ENCODE assay signal across 11 cellular contexts in the genomic region with DNA sequence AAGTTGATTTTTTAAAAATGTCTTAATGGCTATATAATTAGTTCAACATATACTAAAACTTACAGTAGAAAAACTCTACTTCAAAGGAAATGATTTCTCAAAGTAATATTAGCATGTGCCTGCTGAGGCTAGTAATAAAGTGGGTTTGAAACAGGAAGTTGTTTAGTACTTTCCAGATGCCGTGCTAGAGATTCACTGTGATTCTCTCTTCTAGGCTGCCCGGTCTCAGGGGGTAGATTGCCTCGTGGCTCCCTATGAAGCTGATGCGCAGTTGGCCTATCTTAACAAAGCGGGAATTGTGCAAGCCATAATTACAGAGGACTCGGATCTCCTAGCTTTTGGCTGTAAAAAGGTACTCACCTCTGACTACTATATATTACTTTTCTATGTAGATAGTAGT. TPM values are rescaled to one million over a fixed set of nuclear protein-coding genes. Genes with fewer than 3 reads are reported as not detected.
DNase-seq lines count a peak whose midpoint lies in the region; ATAC-seq and TF ChIP-seq lines count a peak whose summit lies in the region.
"Had no signal": no experiment of that assay in that cellular context is flagged by ENCODE, and none has a peak within 500 bp of the region (broad histone marks: within the 10 kb centered on the region; RNA-seq: fewer than 3 reads in every experiment).

No MANE protein-coding gene starts in this region.

- no peaks in the 10 kb centered on the region for H3K9me3 ChIP-seq in osteoblast (ENCODE audit: low read depth, low read length)
- H3K9me3 ChIP-seq in CD8-positive, alpha-beta memory T cell (ENCODE audit: low read length), result no peaks in the 10 kb centered on the region

- H3K27me3 ChIP-seq in osteoblast (ENCODE audit: insufficient read depth, low read length), result no peaks in the 10 kb centered on the region
- no peaks in the 10 kb centered on the region for H3K27me3 ChIP-seq in CD8-positive, alpha-beta memory T cell (ENCODE audit: insufficient read depth, low read length, poor library complexity, severe bottlenecking)

- no peak for TF ChIP-seq CTCF in osteoblast (IDR thresholded peaks at IDR 0.05; ENCODE audit: extremely low read depth, low read depth, low read length)

- H3K4me1 ChIP-seq in osteoblast (ENCODE audit: insufficient read depth, low read length), result no peaks in the 10 kb centered on the region
- no peaks in the 10 kb centered on the region for H3K4me1 ChIP-seq in CD8-positive, alpha-beta memory T cell (ENCODE audit: insufficient read depth, low read length)

- H4K20me1 ChIP-seq in osteoblast (ENCODE audit: insufficient read depth, low read length), result no peaks in the 10 kb centered on the region

- H2AFZ ChIP-seq in osteoblast (ENCODE audit: low read length), result peak overlapping the region; percentile 84

- no peaks in the 10 kb centered on the region for H3K36me3 Mint-ChIP-seq in CD8-positive, alpha-beta memory T cell

- H3K4me2 ChIP-seq in osteoblast (ENCODE audit: insufficient read depth, low read length), result peak overlapping the region; percentile 43

- H3K27me3 Mint-ChIP-seq in CD8-positive, alpha-beta memory T cell, result no peaks in the 10 kb centered on the region

- no peak overlapping the region for H3K4me3 ChIP-seq in osteoblast (ENCODE audit: insufficient read depth, low read length)
- no peak overlapping the region for H3K4me3 ChIP-seq in CD8-positive, alpha-beta memory T cell (ENCODE audit: low read length)

- no peaks in the 10 kb centered on the region for H3K4me1 Mint-ChIP-seq in CD8-positive, alpha-beta memory T cell

- H3K4me3 Mint-ChIP-seq in CD8-positive, alpha-beta memory T cell, result peak overlapping the region in 1 of 7 donors; percentile 19

- no peak overlapping the region for H3K27ac ChIP-seq in osteoblast (ENCODE audit: low read depth, low read length)
- H3K27ac ChIP-seq in CD8-positive, alpha-beta memory T cell (ENCODE audit: low read depth, low read length), result no peak overlapping the region

- ATAC-seq in HG02759 (IDR thresholded peaks at IDR 0.05; ENCODE audit: unreplicated experiment), result peak; percentile 80
- ATAC-seq: left ventricle myocardium superior had no signal

- peak; percentile 7 to 70 for DNase-seq in NCI-H2081 (lab: John Stamatoyannopoulos, UW)
- no peak for DNase-seq in NCI-H2081 treated with DMSO at 0.1 percent for 48 hours (lab: John Stamatoyannopoulos, UW)
- peak; percentile 81 for DNase-seq in NCI-H2227 treated with DMSO at 0.1 percent for 48 hours (lab: John Stamatoyannopoulos, UW)
- DNase-seq in osteoblast (ENCODE audit: insufficient read length, low spot score, missing footprints), result peak; percentile 65
- no peak for DNase-seq in CD8-positive, alpha-beta memory T cell
- no peak for DNase-seq in NCI-H187 (lab: John Stamatoyannopoulos, UW)
- DNase-seq in NCI-H2196 treated with DMSO at 0.1 percent for 48 hours (lab: John Stamatoyannopoulos, UW; ENCODE audit: unreplicated experiment), result no peak
- DNase-seq: 8988T, left ventricle myocardium superior, NCI-H1694 treated with DMSO at 0.1 percent for 48 hours had no signal

- H3K9me3 Mint-ChIP-seq in CD8-positive, alpha-beta memory T cell, result no peaks in the 10 kb centered on the region

- POLR2A ChIA-PET in CD8-positive, alpha-beta memory T cell (lab: Charles Lee), result no interaction called here

- CTCF ChIA-PET in CD8-positive, alpha-beta memory T cell (lab: Charles Lee), result no interaction called here

- peaks cover 6% of the 10 kb centered on the region for H3K36me3 ChIP-seq in osteoblast (ENCODE audit: insufficient read depth, low read length)
- no peaks in the 10 kb centered on the region for H3K36me3 ChIP-seq in CD8-positive, alpha-beta memory T cell (ENCODE audit: insufficient read depth, low read length)

- H3K27ac Mint-ChIP-seq in CD8-positive, alpha-beta memory T cell, result peak overlapping the region in 2 of 8 donors; percentile 53 to 73

- no peaks in the 10 kb centered on the region for H3K79me2 ChIP-seq in osteoblast (ENCODE audit: insufficient read depth, low read length)

RNA-seq across cellular contexts. Expression of a gene that starts 9.1 kb away (rescaled TPM):
- 1.8 and 6.2 TPM in 2 replicates for total RNA-seq in osteoblast
- 10 to 100 TPM; 65.8 to 76.1 TPM for total RNA-seq in CD8-positive, alpha-beta memory T cell
- 0.49 TPM for polyA plus RNA-seq in CD8-positive, alpha-beta memory T cell

Comparison
In these comparisons a context has a peak if more than half of its experiments do, and no peak if none do; other contexts are left out.
1. DNase-seq: peak in NCI-H2081 (2 of 2), NCI-H2227 treated with DMSO at 0.1 percent for 48 hours (single experiment) and osteoblast (single experiment); none in NCI-H2081 treated with DMSO at 0.1 percent for 48 hours (single experiment), CD8-positive, alpha-beta memory T cell (0 of 5), NCI-H187 (0 of 2) and NCI-H2196 treated with DMSO at 0.1 percent for 48 hours (single experiment).